Comparison of ENCODE assay signal across 35 cellular contexts in genomic region chr9:72996106-72996505, GRCh38. TPM values are rescaled to one million over a fixed set of nuclear protein-coding genes. Genes with fewer than 3 reads are reported as not detected.
DNase-seq lines count a peak whose midpoint lies in the region; ATAC-seq and TF ChIP-seq lines count a peak whose summit lies in the region.
"Had no signal": no experiment of that assay in that cellular context is flagged by ENCODE, and none has a peak within 500 bp of the region (broad histone marks: within the 10 kb centered on the region; RNA-seq: fewer than 3 reads in every experiment).

No MANE protein-coding gene starts in this region.

- no peaks in the 10 kb centered on the region for H3K9me3 Mint-ChIP-seq in stimulated activated naive B cell treated with anti-CD40 and anti-IgM and Interleukin-4, amounts not matched to agents 10 μg/mL and 1 μg/mL and 100 μg/mL, for 72 hours
- H3K9me3 Mint-ChIP-seq: natural killer cell; stimulated activated effector memory CD8-positive, alpha-beta T cell treated with anti-CD3 and anti-CD28 coated beads, Interleukin-12 subunit alpha, Interleukin-12 subunit beta, amount 100 ng/mL, for 72 hours had no signal

- no peaks in the 10 kb centered on the region for H3K27me3 ChIP-seq in stomach
- H3K27me3 ChIP-seq: gastrocnemius medialis, hepatocyte, upper lobe of right lung had no signal

- no peaks in the 10 kb centered on the region for H3K9me3 ChIP-seq in stomach
- H3K9me3 ChIP-seq: gastrocnemius medialis, mucosa of descending colon, prostate gland, upper lobe of right lung had no signal

- H3K27ac ChIP-seq in stomach: peak overlapping the region in 4 of 5 donors; percentile 34 to 69 (median 45)
- H3K27ac ChIP-seq: gastrocnemius medialis, hepatocyte, prostate gland, upper lobe of right lung had no signal

- intact Hi-C loops in stomach (cut with DNase I; ENCODE audit: low total_unique reads): no loop called here

- no peak overlapping the region for H3K27ac Mint-ChIP-seq in stimulated activated naive B cell treated with anti-CD40 and anti-IgM and Interleukin-4, amounts not matched to agents 10 μg/mL and 1 μg/mL and 100 μg/mL, for 72 hours
- H3K27ac Mint-ChIP-seq: B cell; CD4-positive, alpha-beta memory T cell; natural killer cell; stimulated activated effector memory CD8-positive, alpha-beta T cell treated with anti-CD3 and anti-CD28 coated beads, Interleukin-12 subunit alpha, Interleukin-12 subunit beta, amount 100 ng/mL, for 72 hours; T-helper 17 cell had no signal

- no peak overlapping the region for H3K4me3 ChIP-seq in fibroblast of pulmonary artery (replicated peaks; ENCODE audit: low read depth, low read length)
- H3K4me3 ChIP-seq in stomach: no peak overlapping the region
- H3K4me3 ChIP-seq: gastrocnemius medialis, GM12878, hepatocyte, lung, mucosa of descending colon, prostate gland, upper lobe of right lung had no signal

- ATAC-seq in stimulated activated naive B cell treated with anti-CD40 and anti-IgM and Interleukin-4, amounts not matched to agents 10 μg/mL and 1 μg/mL and 100 μg/mL, for 72 hours (replicated peaks): no peak
- no peak for ATAC-seq in GM19463 (IDR thresholded peaks at IDR 0.05; ENCODE audit: unreplicated experiment)
- ATAC-seq: esophagus mucosa; gastrocnemius medialis; GM12878; natural killer cell; Right ventricle myocardium inferior; stimulated activated effector memory CD8-positive, alpha-beta T cell treated with anti-CD3 and anti-CD28 coated beads, Interleukin-12 subunit alpha, Interleukin-12 subunit beta, amount 100 ng/mL, for 72 hours; T-helper 17 cell; upper lobe of right lung had no signal

- WGBS in stomach, 5 donors: 58 to 83% (median 78%) methylated on average over 2 of the region's 2 CpGs

- no peaks in the 10 kb centered on the region for H3K36me3 ChIP-seq in stomach
- H3K36me3 ChIP-seq: gastrocnemius medialis, prostate gland, upper lobe of right lung had no signal

- TF ChIP-seq POLR2A in stomach (IDR thresholded peaks at IDR 0.05): no peak

- H3K4me3 Mint-ChIP-seq in stimulated activated naive B cell treated with anti-CD40 and anti-IgM and Interleukin-4, amounts not matched to agents 10 μg/mL and 1 μg/mL and 100 μg/mL, for 72 hours: no peak overlapping the region
- H3K4me3 Mint-ChIP-seq: B cell; CD4-positive, alpha-beta memory T cell; natural killer cell; stimulated activated effector memory CD8-positive, alpha-beta T cell treated with anti-CD3 and anti-CD28 coated beads, Interleukin-12 subunit alpha, Interleukin-12 subunit beta, amount 100 ng/mL, for 72 hours; T-helper 17 cell had no signal

- H3K36me3 Mint-ChIP-seq in stimulated activated naive B cell treated with anti-CD40 and anti-IgM and Interleukin-4, amounts not matched to agents 10 μg/mL and 1 μg/mL and 100 μg/mL, for 72 hours: no peaks in the 10 kb centered on the region
- H3K36me3 Mint-ChIP-seq: CD4-positive, alpha-beta memory T cell; natural killer cell; stimulated activated effector memory CD8-positive, alpha-beta T cell treated with anti-CD3 and anti-CD28 coated beads, Interleukin-12 subunit alpha, Interleukin-12 subunit beta, amount 100 ng/mL, for 72 hours had no signal

- peaks cover 5 to 24% (median 10%) of the 10 kb centered on the region in 4 donors for H3K4me1 ChIP-seq in stomach
- H3K4me1 ChIP-seq: gastrocnemius medialis, prostate gland had no signal

- no peak for TF ChIP-seq EP300 in stomach (IDR thresholded peaks at IDR 0.05)

- peak; percentile 5 for DNase-seq in ELR (ENCODE audit: low read depth)
- peak; percentile 18 for DNase-seq in OCI-M1 (lab: John Stamatoyannopoulos, UW)
- DNase-seq in fibroblast of pulmonary artery (ENCODE audit: low read depth): peak; percentile 31
- DNase-seq in stomach: no peak
- DNase-seq in NCI-H128 (lab: John Stamatoyannopoulos, UW; ENCODE audit: unreplicated experiment): no peak
- no peak for DNase-seq in stimulated activated naive B cell treated with anti-CD40 and anti-IgM and Interleukin-4, amounts not matched to agents 10 μg/mL and 1 μg/mL and 100 μg/mL, for 72 hours
- DNase-seq: activated CD4-positive, alpha-beta T cell treated with anti-CD3 and anti-CD28 coated beads, Interleukin-2, amount 50 U/mL, for 48 hours; activated naive CD4-positive, alpha-beta T cell treated with Interleukin-2 at 50 U/mL for 16 hours; activated T-cell treated with anti-CD3 and anti-CD28 coated beads, Interleukin-2, amount 50 U/mL, for 48 hours; CD4-positive, alpha-beta memory T cell; central memory CD4-positive, alpha-beta T cell; cortex of kidney; gastrocnemius medialis; H7; mucosa of descending colon; natural killer cell; NCI-H1092; NCI-H1694 treated with DMSO at 0.1 percent for 48 hours; NCI-H446 treated with DMSO at 0.1 percent for 48 hours; occipital lobe; stimulated activated CD4-positive, alpha-beta T cell treated with anti-CD3 and anti-CD28 coated beads, Interleukin-15, amount 100 ng/mL, for 24 hours; substantia nigra; T-helper 17 cell; upper lobe of right lung had no signal

- no peak for TF ChIP-seq CTCF in fibroblast of pulmonary artery (IDR thresholded peaks at IDR 0.05; ENCODE audit: low read length, missing control alignments)
- TF ChIP-seq CTCF in stomach (IDR thresholded peaks at IDR 0.05): no peak

- H3K4me1 Mint-ChIP-seq in stimulated activated naive B cell treated with anti-CD40 and anti-IgM and Interleukin-4, amounts not matched to agents 10 μg/mL and 1 μg/mL and 100 μg/mL, for 72 hours: peaks cover 3 to 6% of the 10 kb centered on the region in 2 donors

- no peaks in the 10 kb centered on the region for H3K27me3 Mint-ChIP-seq in stimulated activated naive B cell treated with anti-CD40 and anti-IgM and Interleukin-4, amounts not matched to agents 10 μg/mL and 1 μg/mL and 100 μg/mL, for 72 hours
- H3K27me3 Mint-ChIP-seq: B cell had no signal

RNA-seq across cellular contexts. Expression of gene ALDH1A1, which starts 43.3 kb away (rescaled TPM):
- 100 to 1,000 TPM in 4 of 5 donors, 10 to 100 TPM in 1; 92.1 to 320 (median 187) TPM for total RNA-seq in stomach
- polyA plus RNA-seq in stomach: 100 to 1,000 TPM; 157 to 423 (median 409) TPM
- total RNA-seq: B cell, Daoy, OCI-LY7 had no signal
- polyA plus RNA-seq: CD4-positive, alpha-beta memory T cell had no signal

Comparison
In these comparisons a context has a peak if more than half of its experiments do, and no peak if none do; other contexts are left out.
1. DNase-seq: peak in ELR (single experiment), OCI-M1 (single experiment) and fibroblast of pulmonary artery (single experiment); none in stomach (single experiment), NCI-H128 (single experiment) and stimulated activated naive B cell treated with anti-CD40 and anti-IgM and Interleukin-4, amounts not matched to agents 10 μg/mL and 1 μg/mL and 100 μg/mL, for 72 hours (single experiment).